18 cellular contexts compared by ENCODE assay signal in the genomic region with DNA sequence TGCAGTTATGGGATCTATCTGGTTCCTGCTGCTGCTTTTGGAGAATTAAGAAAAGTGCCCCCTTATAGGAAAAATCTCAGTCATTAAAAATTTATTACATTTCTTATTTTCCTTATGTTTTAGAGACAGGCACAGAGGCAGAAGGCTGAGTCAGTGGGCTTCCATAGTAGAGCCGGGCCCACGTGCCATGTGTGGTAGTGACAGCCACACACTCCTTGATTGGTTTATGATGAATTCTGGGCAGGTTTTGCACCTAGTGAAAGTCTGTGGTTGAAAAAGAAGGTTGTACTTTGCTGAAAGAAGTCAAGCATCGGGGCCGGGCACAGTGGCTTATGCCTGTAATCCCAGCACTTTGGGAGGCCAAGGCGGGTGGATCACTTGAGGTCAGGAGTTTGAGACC.
"Had no signal": no experiment of that assay in that cellular context is flagged by ENCODE, and none has a peak within 500 bp of the region (broad histone marks: within the 10 kb centered on the region; RNA-seq: fewer than 3 reads in every experiment).

No MANE protein-coding gene starts in this region.

- H3K27me3 ChIP-seq: colonic mucosa, esophagus muscularis mucosa, foreskin keratinocyte, gastroesophageal sphincter, heart left ventricle, hepatocyte, left lung had no signal

- H3K4me1 ChIP-seq: colonic mucosa, esophagus muscularis mucosa, foreskin keratinocyte, gastroesophageal sphincter, heart left ventricle, left lung, lower lobe of right lung had no signal

- DNase-seq: cerebellar nuclear complex; colonic mucosa; cortex of kidney; effector CD8-positive, alpha-beta T cell; foreskin keratinocyte; heart left ventricle; hypothalamus; left cardiac atrium; left lung; left ventricle myocardium superior; lower lobe of right lung; mesenchymal stem cell; mucosa of descending colon had no signal

- H3K27me3 Mint-ChIP-seq: dendritic cell treated with granulocyte-macrophage colony-stimulating factor and Interleukin-4, amounts not matched to agents 40 ng/mL and 50 ng/mL, for 4 days had no signal

- H3K79me2 ChIP-seq: hepatocyte had no signal

- H3K9me3 Mint-ChIP-seq: dendritic cell treated with granulocyte-macrophage colony-stimulating factor and Interleukin-4, amounts not matched to agents 40 ng/mL and 50 ng/mL, for 4 days had no signal

- H3K27ac Mint-ChIP-seq: dendritic cell treated with granulocyte-macrophage colony-stimulating factor and Interleukin-4, amounts not matched to agents 40 ng/mL and 50 ng/mL, for 4 days; mesothelial cell of epicardium had no signal

- H3K9me3 ChIP-seq: colonic mucosa, esophagus muscularis mucosa, left lung, lower lobe of right lung, mucosa of descending colon had no signal

- H2AFZ ChIP-seq: hepatocyte had no signal

- H3K4me3 ChIP-seq: colonic mucosa, esophagus muscularis mucosa, gastroesophageal sphincter, heart left ventricle, hepatocyte, left lung, lower lobe of right lung, mucosa of descending colon had no signal

- H3K4me3 Mint-ChIP-seq: dendritic cell treated with granulocyte-macrophage colony-stimulating factor and Interleukin-4, amounts not matched to agents 40 ng/mL and 50 ng/mL, for 4 days; mesothelial cell of epicardium had no signal

- H3K4me2 ChIP-seq: hepatocyte had no signal

- ATAC-seq: gastroesophageal sphincter, heart left ventricle, left cardiac atrium, left lung, left ventricle myocardium superior, lower lobe of right lung, mucosa of descending colon had no signal

- H3K36me3 ChIP-seq: colonic mucosa, esophagus muscularis mucosa, heart left ventricle, left lung, lower lobe of right lung had no signal

- H3K27ac ChIP-seq: colonic mucosa, esophagus muscularis mucosa, foreskin keratinocyte, gastroesophageal sphincter, heart left ventricle, hepatocyte, left lung, lower lobe of right lung had no signal
